In the genomic region with DNA sequence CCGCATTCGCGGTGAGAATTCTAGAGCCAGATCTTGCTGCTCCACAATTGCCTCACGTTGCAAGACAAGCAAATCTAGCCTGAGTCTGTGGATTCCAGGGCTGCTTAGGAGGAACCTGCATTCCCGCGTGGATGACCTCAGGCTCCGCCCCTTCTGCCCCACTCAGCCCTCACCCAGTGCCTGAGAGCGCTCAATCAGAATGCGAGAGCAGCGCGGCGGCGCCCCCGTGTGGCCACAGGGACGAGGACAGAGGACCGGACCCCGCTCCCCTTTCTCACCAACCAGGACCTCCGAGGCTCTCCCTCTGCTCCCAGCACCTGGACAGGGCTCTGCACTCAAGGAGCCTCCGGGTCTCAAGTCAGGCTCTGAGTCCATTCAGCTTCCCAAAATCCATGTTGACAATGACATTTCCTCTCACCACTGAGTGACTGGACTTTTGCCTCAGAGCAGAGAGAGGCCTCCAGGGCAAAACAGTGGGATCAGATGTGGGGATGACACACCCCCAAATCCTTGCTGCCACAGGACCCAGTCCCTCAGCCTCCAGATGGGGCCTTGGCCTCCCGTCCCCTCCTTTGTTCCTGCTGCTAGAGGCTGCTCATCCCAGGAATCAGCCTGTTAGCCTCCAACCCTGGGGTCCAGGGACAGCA, we compare ENCODE assay signal across 8 cellular contexts. TPM values are rescaled to one million over a fixed set of nuclear protein-coding genes. Genes with fewer than 3 reads are reported as not detected.
DNase-seq lines count a peak whose midpoint lies in the region; TF ChIP-seq lines count a peak whose summit lies in the region.

No MANE protein-coding gene starts in this region.

- no peaks in the 10 kb centered on the region for H3K36me3 Mint-ChIP-seq in osteocyte (ENCODE audit: unreplicated experiment)

- no peaks in the 10 kb centered on the region for H3K36me3 ChIP-seq in SJCRH30
- no peaks in the 10 kb centered on the region for H3K36me3 ChIP-seq in tibial artery

- in situ Hi-C loops in GM13977 (cut with MboI; ENCODE audit: low pct_unique_long_range_greater_than_20kb, low sequenced_read_pairs, unreplicated experiment) = no loop called here

- TF ChIP-seq CTCF in 22Rv1 (IDR thresholded peaks at IDR 0.05) (peak; percentile 94), GM13977 (IDR thresholded peaks at IDR 0.05; ENCODE audit: extremely low read depth, insufficient read depth, missing control alignments) (peak; percentile 96), osteocyte (IDR thresholded peaks at IDR 0.05) (peak; percentile 92), tibial artery (IDR thresholded peaks at IDR 0.05) (peak; percentile 60 to 69)

- H3K9me3 ChIP-seq in SJCRH30 (replicated peaks) (no peaks in the 10 kb centered on the region), tibial artery (no peaks in the 10 kb centered on the region)

- H3K4me1 ChIP-seq in SJCRH30 (no peaks in the 10 kb centered on the region), tibial artery (peaks cover 0 to 5% (median 4%) of the 10 kb centered on the region in 4 donors)

- H3K9me3 Mint-ChIP-seq in osteocyte (ENCODE audit: unreplicated experiment) = no peaks in the 10 kb centered on the region

- H3K4me1 Mint-ChIP-seq in osteocyte (ENCODE audit: unreplicated experiment) = no peaks in the 10 kb centered on the region

- H3K27ac Mint-ChIP-seq in osteocyte (ENCODE audit: unreplicated experiment) = no peak overlapping the region

- DNase-seq in GM13977 (ENCODE audit: low spot score) = peak; percentile 81
- DNase-seq in Kasumi-1 (lab: John Stamatoyannopoulos, UW) = peak; percentile 41 to 66
- peak; percentile 80 to 85 for DNase-seq in SJCRH30
- DNase-seq in activated gamma-delta T cell treated with Interleukin-2 at 50 U/mL for 16 hours = peak; percentile 87
- peak; percentile 92 for DNase-seq in germinal center (ENCODE audit: low spot score)
- DNase-seq in osteocyte (ENCODE audit: extremely low spot score, unreplicated experiment) = peak; percentile 93
- DNase-seq in tibial artery = peak; percentile 69 to 79

- no peak overlapping the region for H3K27ac ChIP-seq in 22Rv1
- H3K27ac ChIP-seq in SJCRH30 = no peak overlapping the region
- no peak overlapping the region for H3K27ac ChIP-seq in tibial artery

- no peaks in the 10 kb centered on the region for H3K27me3 ChIP-seq in SJCRH30
- peaks cover 0 to 41% of the 10 kb centered on the region in 2 donors for H3K27me3 ChIP-seq in tibial artery

- H3K4me3 ChIP-seq in SJCRH30 = no peak overlapping the region
- H3K4me3 ChIP-seq in tibial artery = no peak overlapping the region

- peaks cover 68% of the 10 kb centered on the region for H3K27me3 Mint-ChIP-seq in osteocyte (ENCODE audit: unreplicated experiment)

- intact Hi-C loops in tibial artery (cut with DNase I; ENCODE audit: low total_unique reads) = loop anchor here (10.0 kb wide), 1 partner anchor 182 kb away; a partner anchor contains a TSS

- H3K4me3 Mint-ChIP-seq in osteocyte (ENCODE audit: unreplicated experiment) = no peak overlapping the region

RNA-seq across cellular contexts. Expression of a gene that starts 52.0 kb away (rescaled TPM):
- total RNA-seq in SJCRH30 (2014; rRNA removed; shearing (Covaris generic)) = 38.0 and 52.4 TPM in 2 replicates
- 47.5 and 48.8 TPM in 2 replicates for total RNA-seq in osteocyte
